30 cellular contexts compared by ENCODE assay signal in the genomic region with DNA sequence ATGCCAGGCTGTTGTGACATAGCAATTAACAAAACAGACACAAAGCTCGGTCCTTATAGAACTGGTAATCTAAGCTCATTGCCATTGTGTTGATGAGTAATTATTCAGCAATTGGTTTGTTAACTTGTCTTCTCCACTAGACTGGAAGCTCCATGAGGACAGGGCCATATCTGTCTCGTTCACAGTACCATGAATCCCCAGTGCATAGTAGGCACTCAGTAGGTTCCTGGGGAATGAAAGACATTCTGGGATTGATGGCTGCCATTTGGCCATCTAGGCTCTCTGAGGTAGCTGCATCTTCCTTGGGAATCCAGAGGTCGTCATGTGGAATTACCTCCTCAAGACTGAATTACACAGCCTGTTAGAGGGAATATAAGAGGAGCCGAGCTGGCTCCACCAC.
"Had no signal": no experiment of that assay in that cellular context is flagged by ENCODE, and none has a peak within 500 bp of the region (broad histone marks: within the 10 kb centered on the region; RNA-seq: fewer than 3 reads in every experiment).

No MANE protein-coding gene starts in this region.

- H3K36me3 ChIP-seq: breast epithelium, esophagus squamous epithelium, neural progenitor cell, sigmoid colon, transverse colon had no signal

- H3K9me3 ChIP-seq: breast epithelium, esophagus squamous epithelium, psoas muscle, sigmoid colon, testis, transverse colon had no signal

- DNase-seq: activated B cell treated with CpG ODN at 0.5 μM for 24 hours; activated CD4-positive, alpha-beta T cell treated with anti-CD3 and anti-CD28 coated beads, Interleukin-2, amount 50 U/mL, for 1 hour; activated effector memory CD4-positive, alpha-beta T cell treated with anti-CD3 and anti-CD28 coated beads, Interleukin-2, amount 50 U/mL, for 16 hours; activated naive CD4-positive, alpha-beta T cell treated with anti-CD3 and anti-CD28 coated beads, Interleukin-2, amount 10 ng/mL, durations not matched to agents 7 days and 5 days; activated T-cell treated with anti-CD3 and anti-CD28 coated beads for 4 hours; activated T-cell treated with anti-CD3 and anti-CD28 coated beads, Interleukin-2, amount 50 U/mL, for 72 hours; effector CD8-positive, alpha-beta T cell; esophagus squamous epithelium; glutamatergic neuron; left cardiac atrium; mammary epithelial cell; naive thymus-derived CD4-positive, alpha-beta T cell; occipital lobe; psoas muscle; sigmoid colon; small intestine; stimulated activated CD4-positive, alpha-beta T cell treated with anti-CD3 and anti-CD28 coated beads, Interleukin-4, amount 100 ng/mL, for 24 hours; stimulated activated naive CD4-positive, alpha-beta T cell; testis; transverse colon had no signal

- H3K36me3 Mint-ChIP-seq: mesothelial cell of epicardium, neural progenitor cell had no signal

- H3K79me2 ChIP-seq: parathyroid adenoma had no signal

- H3K4me2 ChIP-seq: neural progenitor cell had no signal

- H3K4me3 ChIP-seq: breast epithelium, esophagus squamous epithelium, neural progenitor cell, psoas muscle, sigmoid colon, testis, transverse colon had no signal

- H3K27ac ChIP-seq: breast epithelium, epithelial cell of prostate, esophagus squamous epithelium, neural progenitor cell, parathyroid adenoma, psoas muscle, sigmoid colon, testis, transverse colon had no signal

- H2AFZ ChIP-seq: neural progenitor cell, parathyroid adenoma had no signal

- H3K27ac Mint-ChIP-seq: activated B cell treated with CpG ODN at 0.5 μM for 24 hours; activated naive CD4-positive, alpha-beta T cell treated with anti-CD3 and anti-CD28 coated beads, Interleukin-2, amount 10 ng/mL, durations not matched to agents 7 days and 5 days; activated T-cell treated with anti-CD3 and anti-CD28 coated beads, Interleukin-2, amount 50 U/mL, for 72 hours; mesothelial cell of epicardium had no signal

- ATAC-seq: activated T-cell treated with anti-CD3 and anti-CD28 coated beads, Interleukin-2, amount 50 U/mL, for 72 hours; left cardiac atrium; naive thymus-derived CD4-positive, alpha-beta T cell; psoas muscle; SK-N-SH treated with all-trans-retinoic acid at 6 μM for 48 hours had no signal

- H3K9ac ChIP-seq: neural progenitor cell, parathyroid adenoma had no signal

- H3K27me3 ChIP-seq: breast epithelium, esophagus squamous epithelium, neural progenitor cell, sigmoid colon, testis, transverse colon had no signal

- FAIRE-seq: colon, endometrium, frontal cortex, keratinocyte, small intestine had no signal

- H3K4me3 Mint-ChIP-seq: activated B cell treated with CpG ODN at 0.5 μM for 24 hours; activated naive CD4-positive, alpha-beta T cell treated with anti-CD3 and anti-CD28 coated beads, Interleukin-2, amount 10 ng/mL, durations not matched to agents 7 days and 5 days; activated T-cell treated with anti-CD3 and anti-CD28 coated beads, Interleukin-2, amount 50 U/mL, for 72 hours; mesothelial cell of epicardium; naive thymus-derived CD4-positive, alpha-beta T cell; neural progenitor cell had no signal

- H3K9me3 Mint-ChIP-seq: activated B cell treated with CpG ODN at 0.5 μM for 24 hours; activated T-cell treated with anti-CD3 and anti-CD28 coated beads, Interleukin-2, amount 50 U/mL, for 72 hours; mesothelial cell of epicardium; neural progenitor cell had no signal

- H3K27me3 Mint-ChIP-seq: activated B cell treated with CpG ODN at 0.5 μM for 24 hours; activated naive CD4-positive, alpha-beta T cell treated with anti-CD3 and anti-CD28 coated beads, Interleukin-2, amount 10 ng/mL, durations not matched to agents 7 days and 5 days; naive thymus-derived CD4-positive, alpha-beta T cell had no signal

- H3K4me1 ChIP-seq: breast epithelium, psoas muscle, transverse colon had no signal
